In the genomic region with DNA sequence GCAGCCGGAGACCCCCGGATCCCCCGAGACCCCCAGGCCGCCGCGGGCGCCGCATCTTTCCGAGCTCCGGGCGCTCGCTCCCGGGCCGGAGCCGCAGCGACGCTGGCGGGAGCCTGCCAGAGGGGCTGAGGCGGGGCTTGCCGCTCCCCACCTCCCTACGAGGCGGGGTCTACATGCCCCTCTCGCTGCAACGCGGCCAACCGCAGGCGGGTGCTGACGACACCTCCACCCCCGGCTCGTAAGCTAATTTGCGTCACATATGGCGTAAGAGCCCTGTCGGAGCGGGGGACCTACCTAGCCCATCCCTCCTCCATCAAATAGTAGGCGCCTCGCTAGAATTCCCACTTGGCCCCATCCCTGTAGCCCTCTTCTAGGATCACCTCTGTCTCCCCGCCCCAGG, we compare ENCODE assay signal across 8 cellular contexts. TPM values are rescaled to one million over a fixed set of nuclear protein-coding genes. Genes with fewer than 3 reads are reported as not detected.
DNase-seq lines count a peak whose midpoint lies in the region; ATAC-seq, FAIRE-seq and TF ChIP-seq lines count a peak whose summit lies in the region.

A gene (minus strand): TSS at position 124 of the 400 bp plus-strand sequence. CDS start 69 bp downstream, at position 55.

- no peak within 1 kb of the TSS for H3K27ac Mint-ChIP-seq in MCF 10A (ENCODE audit: low read depth, unreplicated experiment)

- no peak within 1 kb of the TSS for H3K27ac ChIP-seq in mammary epithelial cell (ENCODE audit: insufficient read depth, low read depth, low read length)
- no peak within 1 kb of the TSS for H3K27ac ChIP-seq in PC-9
- no peak within 1 kb of the TSS for H3K27ac ChIP-seq in temporal lobe (ENCODE audit: low read depth, low read length)
- no peak within 1 kb of the TSS for H3K27ac ChIP-seq in thyroid gland

- H3K4me3 ChIP-seq in mammary epithelial cell (replicated peaks in 1 of 3; ENCODE audit: insufficient read depth in 1 of 3, low read depth in 2 of 3, low read length in 3 of 3), result no peak within 1 kb of the TSS
- H3K4me3 ChIP-seq in PC-9, result no peak within 1 kb of the TSS
- no peak within 1 kb of the TSS for H3K4me3 ChIP-seq in thyroid gland (replicated peaks in 1 of 3)

- no peak for FAIRE-seq in frontal cortex (lab: Jason Lieb, UNC)

- peaks cover 8% of the 10 kb centered on the region for H3K27me3 ChIP-seq in mammary epithelial cell (ENCODE audit: insufficient read depth, low read length)
- H3K27me3 ChIP-seq in PC-9 (ENCODE audit: insufficient read depth, low read depth), result peaks cover 36% of the 10 kb centered on the region
- peaks cover 10% of the 10 kb centered on the region for H3K27me3 ChIP-seq in thyroid gland

- no peak for DNase-seq in mammary epithelial cell
- DNase-seq in MCF 10A (ENCODE audit: unreplicated experiment), result no peak
- no peak for DNase-seq in PC-9
- peak in 1 of 2 donors; percentile 63 for DNase-seq in frontal cortex (ENCODE audit: low spot score in 2 of 2)
- no peak for DNase-seq in thyroid gland

- H2AFZ ChIP-seq in mammary epithelial cell (ENCODE audit: low read depth, low read length), result no peak within 1 kb of the TSS
- H2AFZ ChIP-seq in PC-9, result no peak within 1 kb of the TSS

- POLR2A ChIA-PET in MCF 10A (lab: Yijun Ruan, JAX) (no interaction called here), PC-9 (lab: Charles Lee; ENCODE audit: unreplicated experiment) (no interaction called here)

- no peak within 1 kb of the TSS for H3K4me3 Mint-ChIP-seq in MCF 10A (ENCODE audit: unreplicated experiment)

- H3K9me2 ChIP-seq in PC-9 (ENCODE audit: insufficient read depth), result no peaks in the 10 kb centered on the region

- TF ChIP-seq POLR2A in thyroid gland (IDR thresholded peaks at IDR 0.05), result no peak

- dilution Hi-C loops in mammary epithelial cell (cut with HindIII; ENCODE audit: low sequenced_read_pairs), result no loop called here

- H3K36me3 ChIP-seq in mammary epithelial cell (ENCODE audit: insufficient read depth, low read length) (no peaks in the 10 kb centered on the region), PC-9 (ENCODE audit: low read depth) (no peaks in the 10 kb centered on the region), thyroid gland (no peaks in the 10 kb centered on the region)

- H3F3A ChIP-seq in PC-9 (ENCODE audit: insufficient read depth, low read depth), result no peaks in the 10 kb centered on the region

- TF ChIP-seq CTCF in mammary epithelial cell (conservative IDR thresholded peaks at IDR 0.05 in 1 of 2, IDR thresholded peaks at IDR 0.05 in 1 of 2; ENCODE audit: extremely low read depth in 1 of 2, insufficient read depth in 1 of 2, low read depth in 1 of 2, low read length in 2 of 2) (no peak), MCF 10A (IDR thresholded peaks at IDR 0.05; ENCODE audit: unreplicated experiment) (no peak), PC-9 (conservative IDR thresholded peaks at IDR 0.05) (no peak), thyroid gland (IDR thresholded peaks at IDR 0.05) (no peak)

- H4K20me1 ChIP-seq in mammary epithelial cell (ENCODE audit: insufficient read depth, low read length), result no peaks in the 10 kb centered on the region
- H4K20me1 ChIP-seq in PC-9 (ENCODE audit: insufficient read depth), result 0 out of 2 replicates have a peak, but pooled peaks cover 3% of the 10 kb centered on the region

- no TSS peak for BruUV-seq in mammary epithelial cell (replicated peaks; lab: Mats Ljungman, UMichigan)
- BruUV-seq in MCF 10A (replicated peaks; lab: Mats Ljungman, UMichigan), result no TSS peak
- no TSS peak for BruUV-seq in PC-9 (replicated peaks; lab: Mats Ljungman, UMichigan)

- H3K27me3 Mint-ChIP-seq in MCF 10A (ENCODE audit: insufficient read depth, unreplicated experiment), result peaks cover 49% of the 10 kb centered on the region

- intact Hi-C loops in mammary epithelial cell (cut with micrococcal nuclease), result no loop called here
- intact Hi-C loops in MCF 10A (cut with micrococcal nuclease), result no loop called here
- intact Hi-C loops in PC-9 (cut with micrococcal nuclease; ENCODE audit: unreplicated experiment), result loop anchor here (5.0 to 10.0 kb wide), 2 partner anchors 58 to 254 kb away; no protein-coding TSS in a partner anchor
- intact Hi-C loops in thyroid gland (cut with DNase I), result no loop called here

- ATAC-seq in GM18873 (IDR thresholded peaks at IDR 0.05; ENCODE audit: low FRiP score, unreplicated experiment), result no peak
- no peak for ATAC-seq in esophagus mucosa

- H3K4me2 ChIP-seq in mammary epithelial cell (ENCODE audit: insufficient read depth, low read depth, low read length) (peak within 1 kb of the TSS; percentile 38), PC-9 (peak within 1 kb of the TSS; percentile 26; the same call in 1 of the 2 replicates)

- H3K4me1 ChIP-seq in mammary epithelial cell (ENCODE audit: insufficient read depth, low read length) (peaks cover 7% of the 10 kb centered on the region), PC-9 (replicated peaks; ENCODE audit: insufficient read depth) (no peaks in the 10 kb centered on the region), thyroid gland (no peaks in the 10 kb centered on the region)

- H3K79me2 ChIP-seq in mammary epithelial cell (ENCODE audit: insufficient read depth, low read length) (no peaks in the 10 kb centered on the region), PC-9 (ENCODE audit: low read depth) (no peaks in the 10 kb centered on the region)

- CTCF ChIA-PET in mammary epithelial cell (lab: Charles Lee; ENCODE audit: low non-redundant PET), result no interaction called here
- CTCF ChIA-PET in MCF 10A (lab: Yijun Ruan, JAX), result interaction anchor here (1.8 kb wide), 1 partner anchor 11 kb away, joined by 5 read pairs; no protein-coding TSS in a partner anchor
- CTCF ChIA-PET in PC-9 (lab: Charles Lee), result no interaction called here

- no peaks in the 10 kb centered on the region for H3K9me3 Mint-ChIP-seq in MCF 10A (ENCODE audit: unreplicated experiment)

- in situ Hi-C loops in mammary epithelial cell (cut with MboI; ENCODE audit: low sequenced_read_pairs in 2 of 2), result no loop called here

- H3K9me3 ChIP-seq in mammary epithelial cell (replicated peaks; ENCODE audit: insufficient read depth, low read length) (no peaks in the 10 kb centered on the region), PC-9 (ENCODE audit: insufficient read depth, low read depth) (no peaks in the 10 kb centered on the region), thyroid gland (no peaks in the 10 kb centered on the region)

- H3K36me3 Mint-ChIP-seq in MCF 10A (ENCODE audit: insufficient read depth, unreplicated experiment), result peaks cover 6% of the 10 kb centered on the region

- H3K9ac ChIP-seq in mammary epithelial cell (ENCODE audit: insufficient read depth, low read length), result no peak within 1 kb of the TSS

- H3K4me1 Mint-ChIP-seq in MCF 10A (ENCODE audit: insufficient read depth, unreplicated experiment), result no peaks in the 10 kb centered on the region

- WGBS in mammary epithelial cell (ENCODE audit: low coverage, missing lambda C conversion rate), result 3% methylated on average over 21 of the region's 37 CpGs
- 5 to 9% methylated on average over 12 to 19 of the region's 37 CpGs for WGBS in thyroid gland, 2 donors

RNA-seq across cellular contexts. Expression of the gene that starts here (rescaled TPM):
- total RNA-seq in mammary epithelial cell, result not detected
- 0.07 TPM for polyA plus RNA-seq in mammary epithelial cell
- polyA minus RNA-seq in mammary epithelial cell, result not detected
- not detected in 2 replicates for total RNA-seq in MCF 10A (2022)
- not detected in 2 replicates for total RNA-seq in PC-9 (2021)
- 24.5 TPM for total RNA-seq in frontal cortex
- total RNA-seq in temporal lobe, result 32.7 TPM
- 1 to 10 TPM in 3 of 4 donors, not detected in 1; 1.9 to 4.6 (median 4.4) TPM for total RNA-seq in thyroid gland
- not detected for total RNA-seq in esophagus mucosa
